ENCODE assay signal across 2 cellular contexts in genomic region chr7:98187138-98187502, GRCh38.
TF ChIP-seq lines count a peak whose summit lies in the region.

No MANE protein-coding gene starts in this region.

TF ChIP-seq in HEK293T, 16 proteins besides CTCF, POLR2A, EP300 and RAD21 (continued from another document):
- TF ChIP-seq FOXM1 (IDR thresholded peaks at IDR 0.05; ENCODE audit: borderline replicate concordance) = no peak

TF ChIP-seq in HepG2, 621 proteins besides CTCF, POLR2A, EP300 and RAD21 (continued from another document):
- TF ChIP-seq PRDM4 (CRISPR knock-in tag; IDR thresholded peaks at IDR 0.05; ENCODE audit: borderline replicate concordance) (no peak), TIGD3 (CRISPR knock-in tag; IDR thresholded peaks at IDR 0.05; ENCODE audit: borderline replicate concordance) (no peak)
TF ChIP-seq in HepG2: peak in this region for 0.
